Comparison of ENCODE assay signal across 3 cellular contexts in genomic region chr4:99414902-99415301, GRCh38. TPM values are rescaled to one million over a fixed set of nuclear protein-coding genes. Genes with fewer than 3 reads are reported as not detected.
"Had no signal": no experiment of that assay in that cellular context is flagged by ENCODE, and none has a peak within 500 bp of the region (broad histone marks: within the 10 kb centered on the region; RNA-seq: fewer than 3 reads in every experiment).

No MANE protein-coding gene starts in this region.

RNA-seq across cellular contexts. Expression of gene ADH7, which starts 20.2 kb away (rescaled TPM):
- total RNA-seq: K562, M059J, SK-MEL-5 had no signal
